Comparison of ENCODE assay signal across 10 cellular contexts in genomic region chr1:203323587-203323986, GRCh38. TPM values are rescaled to one million over a fixed set of nuclear protein-coding genes. Genes with fewer than 3 reads are reported as not detected.
A peak's percentile ranks its signal among the peaks of the same experiment; 100 is the strongest.
DNase-seq lines count a peak whose midpoint lies in the region; ATAC-seq and TF ChIP-seq lines count a peak whose summit lies in the region.
"Had no signal": no experiment of that assay in that cellular context is flagged by ENCODE, and none has a peak within 500 bp of the region (broad histone marks: within the 10 kb centered on the region; RNA-seq: fewer than 3 reads in every experiment).

No MANE protein-coding gene starts in this region.

- H3K27ac ChIP-seq in DOHH2 (ENCODE audit: low read depth, low read length) = peak overlapping the region; percentile 100
- no peak overlapping the region for H3K27ac ChIP-seq in aorta (ENCODE audit: low read depth in 1 of 2, low read length in 2 of 2)

- H3K4me3 ChIP-seq in AG10803 (ENCODE audit: low read length) = no peak overlapping the region
- H3K4me3 ChIP-seq in DOHH2 (ENCODE audit: low read length) = peak overlapping the region; percentile 83
- no peak overlapping the region for H3K4me3 ChIP-seq in aorta (ENCODE audit: low read length in 2 of 2)

- H3F3A ChIP-seq in DOHH2 (ENCODE audit: control insufficient read depth, insufficient read depth) = peaks cover 57% of the 10 kb centered on the region

- peaks cover 6% of the 10 kb centered on the region; the same call in 1 of the 2 replicates for H3K36me3 ChIP-seq in DOHH2 (ENCODE audit: control insufficient read depth, low read length)
- H3K36me3 ChIP-seq in aorta (ENCODE audit: control insufficient read depth in 1 of 2, insufficient read depth in 2 of 2, low read length in 1 of 2) = no peaks in the 10 kb centered on the region

- ATAC-seq in aorta (ENCODE audit: low FRiP score) (no peak), HG03039 (IDR thresholded peaks at IDR 0.05; ENCODE audit: unreplicated experiment) (no peak), GM18519 (IDR thresholded peaks at IDR 0.05; ENCODE audit: low FRiP score, unreplicated experiment) (no peak)

- peak overlapping the region in 2 of 5 experiments; percentile 27 to 49 for H3K4me3 Mint-ChIP-seq in brain
- H3K4me3 Mint-ChIP-seq in nephron = peak overlapping the region in 1 of 3 experiments; percentile 54

- no peaks in the 10 kb centered on the region for H3K36me3 Mint-ChIP-seq in brain
- H3K36me3 Mint-ChIP-seq in nephron (ENCODE audit: low read depth) = no peaks in the 10 kb centered on the region

- H3K27me3 ChIP-seq in DOHH2 (ENCODE audit: control insufficient read depth, low read length) (no peaks in the 10 kb centered on the region), aorta (ENCODE audit: control insufficient read depth in 1 of 2, insufficient read depth in 2 of 2, low read length in 1 of 2) (no peaks in the 10 kb centered on the region)

- TF ChIP-seq CTCF in AG10803 (conservative IDR thresholded peaks at IDR 0.05; ENCODE audit: low read length) = no peak
- no peak for TF ChIP-seq CTCF in DOHH2 (IDR thresholded peaks at IDR 0.05; ENCODE audit: low read depth, low read length, poor library complexity, severe bottlenecking)
- no peak for TF ChIP-seq CTCF in brain (conservative IDR thresholded peaks at IDR 0.05)
- no peak for TF ChIP-seq CTCF in nephron (IDR thresholded peaks at IDR 0.05; ENCODE audit: unreplicated experiment in 3 of 3)

- H3K4me1 Mint-ChIP-seq in brain (peaks cover 100% of the 10 kb centered on the region), nephron (peaks cover 92% of the 10 kb centered on the region)

- DNase-seq in AG10803 (ENCODE audit: low read depth) (peak; percentile 13), aorta (no peak), NCI-H1694 (lab: John Stamatoyannopoulos, UW) (no peak)
- DNase-seq: NCI-H510A had no signal

- intact Hi-C loops in aorta (cut with DNase I) = no loop called here

- peak overlapping the region; percentile 96 to 98 (median 97) for H3K27ac Mint-ChIP-seq in brain
- H3K27ac Mint-ChIP-seq in nephron = peak overlapping the region; percentile 97 to 98 (median 97)

- H3K9me2 ChIP-seq in DOHH2 (replicated peaks; ENCODE audit: control insufficient read depth, low read length) = no peaks in the 10 kb centered on the region

- H3K27me3 Mint-ChIP-seq in brain (peaks cover 6% of the 10 kb centered on the region), nephron (ENCODE audit: low read depth) (peaks cover 4% of the 10 kb centered on the region)

- no peaks in the 10 kb centered on the region for H4K20me1 ChIP-seq in DOHH2 (ENCODE audit: control insufficient read depth, insufficient read depth, low read depth, low read length)

- H3K4me1 ChIP-seq in DOHH2 (ENCODE audit: control insufficient read depth, low read length) (peaks cover 96% of the 10 kb centered on the region), aorta (ENCODE audit: control insufficient read depth in 1 of 2, insufficient read depth in 2 of 2, low read length in 2 of 2) (no peaks in the 10 kb centered on the region)

- WGBS in aorta, 2 donors = 68 to 69% methylated on average over 3 of the region's 3 CpGs

- H3K9me3 Mint-ChIP-seq in brain (no peaks in the 10 kb centered on the region), nephron (no peaks in the 10 kb centered on the region)

- H3K79me2 ChIP-seq in DOHH2 (ENCODE audit: control insufficient read depth, low read length) = peaks cover 26% of the 10 kb centered on the region

- H3K9me3 ChIP-seq in DOHH2 (ENCODE audit: control insufficient read depth, insufficient read depth, low read length) (no peaks in the 10 kb centered on the region), aorta (ENCODE audit: control insufficient read depth, low read length) (no peaks in the 10 kb centered on the region)

- H3K4me2 ChIP-seq in DOHH2 (ENCODE audit: low read length) = peak overlapping the region; percentile 99

RNA-seq across cellular contexts. Expression of gene BTG2, which starts 18.3 kb away (rescaled TPM):
- polyA plus RNA-seq in brain (ENCODE audit: insufficient read depth, low read depth, low replicate concordance) (117 TPM), aorta (100 to 1,000 TPM in 1 of 2 donors, 10 to 100 TPM in 1; 36.2 to 117 TPM)
- 100 to 1,000 TPM in 1 of 2 donors, 10 to 100 TPM in 1; 51.6 to 302 TPM for total RNA-seq in aorta

RNA-seq across cellular contexts. Expression of gene FMOD, which starts 27.3 kb away (rescaled TPM):
- polyA plus RNA-seq in brain (ENCODE audit: insufficient read depth, low read depth, low replicate concordance) = 7.9 TPM
- total RNA-seq in aorta = 100 to 1,000 TPM; 204 to 353 TPM
- 100 to 1,000 TPM; 159 to 177 TPM for polyA plus RNA-seq in aorta
- total RNA-seq: T-helper 2 cell treated with Interferon-gamma antibody and Interleukin-4, amounts not matched to agents 100 ng/mL and 5 ng/mL, for 36 hours had no signal

Comparison
In these comparisons a context has a peak if more than half of its experiments do, and no peak if none do; other contexts are left out.
1. RNA of gene FMOD, which starts 27.3 kb away (polyA plus RNA-seq): 159 to 177 TPM in aorta; 7.9 TPM in brain (single experiment); every median in the first group is over 10 times any median in the second.